In the genomic region with DNA sequence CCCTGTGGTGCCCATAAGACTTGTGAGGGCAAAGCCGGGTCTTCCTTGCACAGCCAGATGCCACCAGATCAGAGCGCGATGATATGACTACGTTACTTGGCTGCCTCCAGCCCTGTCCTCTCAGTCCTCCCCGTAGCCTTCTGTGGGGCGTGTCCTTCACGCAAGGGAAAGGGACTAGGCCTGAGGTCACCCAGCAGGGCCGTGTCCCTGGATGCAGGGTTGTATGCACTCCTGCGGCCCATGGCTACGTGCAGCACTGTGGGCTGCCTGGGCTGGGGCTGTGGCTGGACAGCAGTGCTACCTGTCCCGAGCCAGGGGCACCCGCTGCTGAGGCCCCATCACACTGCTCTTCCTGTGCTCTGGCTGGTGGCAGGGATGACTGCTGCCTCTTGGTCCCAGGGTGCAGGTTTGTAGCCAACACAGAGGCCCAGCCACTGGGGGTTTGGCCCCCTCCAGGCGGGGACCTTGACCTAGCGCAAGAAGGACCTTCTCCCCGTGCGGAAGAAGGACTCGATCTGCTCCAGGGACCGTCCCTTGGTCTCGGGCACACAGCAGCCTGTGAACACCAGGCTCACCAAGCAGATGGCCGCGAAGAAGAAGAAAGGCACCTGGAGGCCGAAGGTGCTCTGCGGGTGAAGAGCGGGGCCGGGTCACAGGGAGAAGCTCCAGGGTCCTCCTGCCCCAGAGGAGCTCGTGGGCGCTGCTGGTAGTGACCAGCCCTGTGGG, we compare ENCODE assay signal across 20 cellular contexts. TPM values are rescaled to one million over a fixed set of nuclear protein-coding genes. Genes with fewer than 3 reads are reported as not detected.
"Had no signal": no experiment of that assay in that cellular context is flagged by ENCODE, and none has a peak within 500 bp of the region (broad histone marks: within the 10 kb centered on the region; RNA-seq: fewer than 3 reads in every experiment).

No MANE protein-coding gene starts in this region.

- H3K36me3 ChIP-seq: breast epithelium had no signal

- H3K9me3 Mint-ChIP-seq: activated CD8-positive, alpha-beta T cell treated with anti-CD3 and anti-CD28 coated beads for 36 hours; activated naive CD8-positive, alpha-beta T cell treated with anti-CD3 and anti-CD28 coated beads, Interleukin-2, amount 10 ng/mL, durations not matched to agents 7 days and 5 days; activated T-cell treated with anti-CD3 and anti-CD28 coated beads, Interleukin-2, amount 50 U/mL, for 72 hours; natural killer cell had no signal

- H3K27ac Mint-ChIP-seq: activated CD8-positive, alpha-beta T cell treated with anti-CD3 and anti-CD28 coated beads for 36 hours; activated naive CD8-positive, alpha-beta T cell treated with anti-CD3 and anti-CD28 coated beads, Interleukin-2, amount 10 ng/mL, durations not matched to agents 7 days and 5 days; activated T-cell treated with anti-CD3 and anti-CD28 coated beads, Interleukin-2, amount 50 U/mL, for 72 hours; natural killer cell had no signal

- H3K9me3 ChIP-seq: breast epithelium, tibial artery had no signal

- ATAC-seq: activated CD8-positive, alpha-beta T cell treated with anti-CD3 and anti-CD28 coated beads for 36 hours; activated T-cell treated with anti-CD3 and anti-CD28 coated beads, Interleukin-2, amount 50 U/mL, for 72 hours; natural killer cell had no signal

- H3K4me3 ChIP-seq: breast epithelium, lung, tibial artery had no signal

- H3K4me3 Mint-ChIP-seq: activated CD8-positive, alpha-beta T cell treated with anti-CD3 and anti-CD28 coated beads for 36 hours; activated naive CD8-positive, alpha-beta T cell treated with anti-CD3 and anti-CD28 coated beads, Interleukin-2, amount 10 ng/mL, durations not matched to agents 7 days and 5 days; activated T-cell treated with anti-CD3 and anti-CD28 coated beads, Interleukin-2, amount 50 U/mL, for 72 hours; natural killer cell had no signal

- H3K4me1 ChIP-seq: breast epithelium, tibial artery had no signal

- H3K36me3 Mint-ChIP-seq: activated naive CD8-positive, alpha-beta T cell treated with anti-CD3 and anti-CD28 coated beads, Interleukin-2, amount 10 ng/mL, durations not matched to agents 7 days and 5 days; natural killer cell had no signal

- H3K27ac ChIP-seq: breast epithelium, tibial artery, VCaP had no signal

- H3K27me3 Mint-ChIP-seq: activated CD8-positive, alpha-beta T cell treated with anti-CD3 and anti-CD28 coated beads for 36 hours; activated naive CD8-positive, alpha-beta T cell treated with anti-CD3 and anti-CD28 coated beads, Interleukin-2, amount 10 ng/mL, durations not matched to agents 7 days and 5 days had no signal

- DNase-seq: activated CD8-positive, alpha-beta memory T cell treated with anti-CD3 and anti-CD28 coated beads, Interleukin-2, amount 50 U/mL, for 4 hours; activated CD8-positive, alpha-beta T cell treated with anti-CD3 and anti-CD28 coated beads for 36 hours; activated naive CD8-positive, alpha-beta T cell treated with anti-CD3 and anti-CD28 coated beads, Interleukin-2, amount 10 ng/mL, durations not matched to agents 7 days and 5 days; activated T-cell treated with anti-CD3 and anti-CD28 coated beads, Interleukin-2, amount 50 U/mL, for 72 hours; aorta; hypothalamus; kidney glomerular epithelial cell; natural killer cell; stimulated activated CD4-positive, alpha-beta T cell treated with anti-CD3 and anti-CD28 coated beads, Interleukin-4, amount 100 ng/mL, for 4 hours; T-helper 1 cell; tibial artery had no signal

- H3K27me3 ChIP-seq: tibial artery had no signal

- H3K4me1 Mint-ChIP-seq: natural killer cell had no signal

RNA-seq across cellular contexts. Expression of gene MYMK, which starts 53.0 kb away (rescaled TPM):
- total RNA-seq: activated CD8-positive, alpha-beta T cell treated with anti-CD3 and anti-CD28 coated beads for 36 hours; activated naive CD8-positive, alpha-beta T cell treated with anti-CD3 and anti-CD28 coated beads, Interleukin-2, amount 10 ng/mL, durations not matched to agents 7 days and 5 days; activated T-cell treated with anti-CD3 and anti-CD28 coated beads, Interleukin-2, amount 50 U/mL, for 72 hours; aorta; breast epithelium; cerebellum; dermis microvascular lymphatic vessel endothelial cell; lung; mucosa of gallbladder; natural killer cell; osteocyte; pulmonary artery endothelial cell had no signal
- polyA plus RNA-seq: aorta, esophagus, lung had no signal
